11 cellular contexts compared by ENCODE assay signal in genomic region chr6:15880262-15880973, GRCh38.
DNase-seq lines count a peak whose midpoint lies in the region; ATAC-seq and TF ChIP-seq lines count a peak whose summit lies in the region.
"Had no signal": no experiment of that assay in that cellular context is flagged by ENCODE, and none has a peak within 500 bp of the region (broad histone marks: within the 10 kb centered on the region; RNA-seq: fewer than 3 reads in every experiment).

No MANE protein-coding gene starts in this region.

- ATAC-seq in GM19455 (IDR thresholded peaks at IDR 0.05; ENCODE audit: unreplicated experiment) (peak; percentile 39), activated B cell treated with CpG ODN at 0.5 μM for 24 hours (ENCODE audit: low read depth) (no peak), HG02840 (IDR thresholded peaks at IDR 0.05; ENCODE audit: low FRiP score, unreplicated experiment) (no peak), PC-3 (no peak)

- H3K27ac Mint-ChIP-seq in T-helper 2 cell treated with Interferon-gamma antibody and Interleukin-4, amounts not matched to agents 5 μg/mL and 100 μg/mL, for 36 hours: peak overlapping the region; percentile 77
- H3K27ac Mint-ChIP-seq in activated B cell treated with CpG ODN at 0.5 μM for 24 hours: peak overlapping the region; percentile 65

- TF ChIP-seq CTCF in activated B cell treated with CpG ODN at 0.5 μM for 24 hours (IDR thresholded peaks at IDR 0.05) (no peak), sigmoid colon (IDR thresholded peaks at IDR 0.05) (no peak), stomach (IDR thresholded peaks at IDR 0.05) (no peak), PC-3 (conservative IDR thresholded peaks at IDR 0.05; ENCODE audit: low read depth, low read length) (no peak)

- no TSS peak for BruUV-seq in PC-3 (replicated peaks; lab: Mats Ljungman, UMichigan)

- H3K9ac ChIP-seq in PC-3 (ENCODE audit: low read length): no peak overlapping the region

- H3K27ac ChIP-seq in sigmoid colon (peak overlapping the region in 3 of 4 donors; percentile 58 to 75 (median 73)), stomach (peak overlapping the region in 2 of 5 donors; percentile 30 to 31), PC-3 (ENCODE audit: low read length) (no peak overlapping the region)

- no peaks in the 10 kb centered on the region for H3K9me2 ChIP-seq in PC-3 (replicated peaks; ENCODE audit: low read length)

- H3K4me3 Mint-ChIP-seq in T-helper 2 cell treated with Interferon-gamma antibody and Interleukin-4, amounts not matched to agents 5 μg/mL and 100 μg/mL, for 36 hours: peak overlapping the region; percentile 80
- peak overlapping the region; percentile 4 for H3K4me3 Mint-ChIP-seq in activated B cell treated with CpG ODN at 0.5 μM for 24 hours

- CTCF ChIA-PET in activated B cell treated with CpG ODN at 0.5 μM for 24 hours (lab: Charles Lee): interaction anchor here (0.9 to 1.7 kb wide), 2 partner anchors 18 to 21 kb away, joined by 3 to 5 read pairs; no protein-coding TSS in a partner anchor
- CTCF ChIA-PET in PC-3 (lab: Charles Lee): no interaction called here

- DNase-seq in T-helper 2 cell treated with Interferon-gamma antibody and Interleukin-4, amounts not matched to agents 5 μg/mL and 100 μg/mL, for 36 hours (ENCODE audit: low spot score): no peak
- DNase-seq in T-helper 2 cell: no peak
- DNase-seq in activated B cell treated with CpG ODN at 0.5 μM for 24 hours: no peak
- no peak for DNase-seq in sigmoid colon
- DNase-seq in stomach: no peak
- no peak for DNase-seq in PC-3
- DNase-seq: activated CD4-positive, CD25-positive, alpha-beta regulatory T cell treated with anti-CD3 and anti-CD28 coated beads, Interleukin-2, amount 50 U/mL, for 72 hours; NCI-H187 treated with DMSO at 0.1 percent for 48 hours had no signal

- peaks cover 0 to 17% (median 16%) of the 10 kb centered on the region in 4 donors for H3K4me1 ChIP-seq in sigmoid colon
- H3K4me1 ChIP-seq in stomach: peaks cover 0 to 14% (median 6%) of the 10 kb centered on the region in 4 donors
- H3K4me1 ChIP-seq in PC-3 (ENCODE audit: insufficient read depth, low read length): peaks cover 22% of the 10 kb centered on the region

- POLR2A ChIA-PET in activated B cell treated with CpG ODN at 0.5 μM for 24 hours (lab: Charles Lee): interaction anchor here (0.6 to 2.5 kb wide), 5 partner anchors 19 to 284 kb away, joined by 3 to 14 read pairs (median 4); no protein-coding TSS in a partner anchor
- POLR2A ChIA-PET in PC-3 (lab: Charles Lee; ENCODE audit: unreplicated experiment): no interaction called here

- intact Hi-C loops in activated B cell treated with CpG ODN at 0.5 μM for 24 hours (cut with micrococcal nuclease) (loop anchor here (1.0 kb wide), 1 partner anchor 21 kb away; no protein-coding TSS in a partner anchor), sigmoid colon (cut with DNase I) (loop anchor here (10.0 kb wide), 1 partner anchor 244 kb away; the partner anchor contains the start of gene MYLIP), stomach (cut with DNase I; ENCODE audit: low total_unique reads) (no loop called here), PC-3 (cut with micrococcal nuclease) (no loop called here)

- peaks cover 7% of the 10 kb centered on the region for H3K9me3 Mint-ChIP-seq in T-helper 2 cell treated with Interferon-gamma antibody and Interleukin-4, amounts not matched to agents 5 μg/mL and 100 μg/mL, for 36 hours
- no peaks in the 10 kb centered on the region for H3K9me3 Mint-ChIP-seq in activated B cell treated with CpG ODN at 0.5 μM for 24 hours

- no peaks in the 10 kb centered on the region for H3K9me3 ChIP-seq in sigmoid colon
- H3K9me3 ChIP-seq in stomach: no peaks in the 10 kb centered on the region
- no peaks in the 10 kb centered on the region for H3K9me3 ChIP-seq in PC-3 (ENCODE audit: low read length)
- H3K9me3 ChIP-seq: left lung had no signal

- H3K27me3 Mint-ChIP-seq in T-helper 2 cell treated with Interferon-gamma antibody and Interleukin-4, amounts not matched to agents 5 μg/mL and 100 μg/mL, for 36 hours (ENCODE audit: low read depth): no peaks in the 10 kb centered on the region
- H3K27me3 Mint-ChIP-seq in activated B cell treated with CpG ODN at 0.5 μM for 24 hours: no peaks in the 10 kb centered on the region

- H3K36me3 ChIP-seq in sigmoid colon (no peaks in the 10 kb centered on the region), stomach (no peaks in the 10 kb centered on the region), PC-3 (ENCODE audit: low read depth, low read length) (no peaks in the 10 kb centered on the region)
- H3K36me3 ChIP-seq: left lung had no signal

- no peaks in the 10 kb centered on the region for H3K79me2 ChIP-seq in PC-3 (ENCODE audit: low read length)

- no peak overlapping the region for H3K4me2 ChIP-seq in PC-3 (ENCODE audit: low read length)

- H3K27me3 ChIP-seq in sigmoid colon (no peaks in the 10 kb centered on the region), stomach (no peaks in the 10 kb centered on the region), PC-3 (ENCODE audit: low read length) (no peaks in the 10 kb centered on the region)
- H3K27me3 ChIP-seq: left lung had no signal

- H3F3A ChIP-seq in PC-3 (ENCODE audit: low read length, unreplicated experiment): peaks cover 5% of the 10 kb centered on the region

- H3K36me3 Mint-ChIP-seq in T-helper 2 cell treated with Interferon-gamma antibody and Interleukin-4, amounts not matched to agents 5 μg/mL and 100 μg/mL, for 36 hours (ENCODE audit: low read depth): peaks cover 2% of the 10 kb centered on the region
- no peaks in the 10 kb centered on the region for H3K36me3 Mint-ChIP-seq in activated B cell treated with CpG ODN at 0.5 μM for 24 hours (ENCODE audit: low read depth)

- H4K20me1 ChIP-seq in PC-3 (ENCODE audit: low read length): no peaks in the 10 kb centered on the region

- TF ChIP-seq EP300 in sigmoid colon (IDR thresholded peaks at IDR 0.05) (no peak), stomach (IDR thresholded peaks at IDR 0.05) (no peak)

- TF ChIP-seq POLR2A in sigmoid colon (IDR thresholded peaks at IDR 0.05) (no peak), stomach (IDR thresholded peaks at IDR 0.05) (no peak)

- H2AFZ ChIP-seq in PC-3 (ENCODE audit: low read length): no peak overlapping the region

- H3K4me3 ChIP-seq in sigmoid colon (no peak overlapping the region), stomach (no peak overlapping the region), PC-3 (ENCODE audit: low read length) (no peak overlapping the region)
- H3K4me3 ChIP-seq: left lung had no signal

- peaks cover 40% of the 10 kb centered on the region for H3K4me1 Mint-ChIP-seq in T-helper 2 cell treated with Interferon-gamma antibody and Interleukin-4, amounts not matched to agents 5 μg/mL and 100 μg/mL, for 36 hours (ENCODE audit: low read depth)
- peaks cover 45% of the 10 kb centered on the region for H3K4me1 Mint-ChIP-seq in activated B cell treated with CpG ODN at 0.5 μM for 24 hours

- WGBS in sigmoid colon, 2 donors: 77 to 84% methylated on average over 4 of the region's 4 CpGs
- WGBS in stomach, 5 donors: 80 to 90% (median 83%) methylated on average over 4 of the region's 4 CpGs

Comparison
In these comparisons a context has a peak if more than half of its experiments do, and no peak if none do; other contexts are left out.
1. intact Hi-C loops: an anchor here in activated B cell treated with CpG ODN at 0.5 μM for 24 hours (1.0 kb wide) and sigmoid colon (10.0 kb wide); none called in stomach and PC-3.